1 cellular context compared by ENCODE assay signal in the genomic region with DNA sequence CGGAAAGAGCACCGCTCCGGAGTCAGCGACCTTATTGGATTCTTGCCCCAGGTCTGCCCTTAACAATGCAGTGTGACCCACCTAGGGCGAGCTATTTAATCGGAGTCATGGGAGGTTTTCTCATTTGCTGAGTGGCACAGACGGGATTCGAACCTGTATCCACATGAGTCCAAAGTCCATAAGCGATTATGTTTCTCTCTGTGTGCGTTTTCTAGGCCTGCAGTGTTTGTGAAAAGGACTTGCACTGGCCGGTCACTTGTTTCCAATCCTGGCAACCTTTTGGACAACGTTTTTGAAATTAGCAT.
TF ChIP-seq lines count a peak whose summit lies in the region.

No MANE protein-coding gene starts in this region.

TF ChIP-seq in SK-N-SH treated with all-trans-retinoic acid at 6 μM for 48 hours, 23 proteins besides CTCF, POLR2A, EP300 and RAD21 (continued from another document):
- no peak for TF ChIP-seq POU6F1 (CRISPR knock-in tag; IDR thresholded peaks at IDR 0.05; ENCODE audit: borderline replicate concordance, low read depth)
- no peak for TF ChIP-seq PPARA (CRISPR knock-in tag; IDR thresholded peaks at IDR 0.05; ENCODE audit: borderline replicate concordance)
- no peak for TF ChIP-seq RARB (CRISPR knock-in tag; IDR thresholded peaks at IDR 0.05)
- TF ChIP-seq ZC3H10 (CRISPR knock-in tag; IDR thresholded peaks at IDR 0.05) = no peak
- TF ChIP-seq, protein P1, sequence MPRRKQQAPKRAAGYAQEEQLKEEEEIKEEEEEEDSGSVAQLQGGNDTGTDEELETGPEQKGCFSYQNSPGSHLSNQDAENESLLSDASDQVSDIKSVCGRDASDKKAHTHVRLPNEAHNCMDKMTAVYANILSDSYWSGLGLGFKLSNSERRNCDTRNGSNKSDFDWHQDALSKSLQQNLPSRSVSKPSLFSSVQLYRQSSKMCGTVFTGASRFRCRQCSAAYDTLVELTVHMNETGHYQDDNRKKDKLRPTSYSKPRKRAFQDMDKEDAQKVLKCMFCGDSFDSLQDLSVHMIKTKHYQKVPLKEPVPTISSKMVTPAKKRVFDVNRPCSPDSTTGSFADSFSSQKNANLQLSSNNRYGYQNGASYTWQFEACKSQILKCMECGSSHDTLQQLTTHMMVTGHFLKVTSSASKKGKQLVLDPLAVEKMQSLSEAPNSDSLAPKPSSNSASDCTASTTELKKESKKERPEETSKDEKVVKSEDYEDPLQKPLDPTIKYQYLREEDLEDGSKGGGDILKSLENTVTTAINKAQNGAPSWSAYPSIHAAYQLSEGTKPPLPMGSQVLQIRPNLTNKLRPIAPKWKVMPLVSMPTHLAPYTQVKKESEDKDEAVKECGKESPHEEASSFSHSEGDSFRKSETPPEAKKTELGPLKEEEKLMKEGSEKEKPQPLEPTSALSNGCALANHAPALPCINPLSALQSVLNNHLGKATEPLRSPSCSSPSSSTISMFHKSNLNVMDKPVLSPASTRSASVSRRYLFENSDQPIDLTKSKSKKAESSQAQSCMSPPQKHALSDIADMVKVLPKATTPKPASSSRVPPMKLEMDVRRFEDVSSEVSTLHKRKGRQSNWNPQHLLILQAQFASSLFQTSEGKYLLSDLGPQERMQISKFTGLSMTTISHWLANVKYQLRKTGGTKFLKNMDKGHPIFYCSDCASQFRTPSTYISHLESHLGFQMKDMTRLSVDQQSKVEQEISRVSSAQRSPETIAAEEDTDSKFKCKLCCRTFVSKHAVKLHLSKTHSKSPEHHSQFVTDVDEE (CRISPR knock-in tag; IDR thresholded peaks at IDR 0.05) = no peak
